ENCODE assay signal across 13 cellular contexts in genomic region chr16:24652209-24652712, GRCh38.
"Had no signal": no experiment of that assay in that cellular context is flagged by ENCODE, and none has a peak within 500 bp of the region (broad histone marks: within the 10 kb centered on the region; RNA-seq: fewer than 3 reads in every experiment).

No MANE protein-coding gene starts in this region.

- ATAC-seq: activated naive CD8-positive, alpha-beta T cell treated with anti-CD3 and anti-CD28 coated beads, Interleukin-2, amount 50 U/mL, for 24 hours; stimulated activated naive CD8-positive, alpha-beta T cell treated with anti-CD3 and anti-CD28 coated beads, Interleukin-15, Interleukin-2, amounts not matched to agents 100 U/mL and 50 U/mL, for 24 hours had no signal

- H3K4me3 ChIP-seq: ascending aorta, coronary artery, left ventricle myocardium inferior, ovary, suprapubic skin had no signal

- H3K27ac ChIP-seq: ascending aorta, coronary artery, left ventricle myocardium inferior, ovary, suprapubic skin had no signal

- H3K9me3 ChIP-seq: ascending aorta, left ventricle myocardium inferior, ovary, suprapubic skin had no signal

- H3K27me3 ChIP-seq: ascending aorta, ovary had no signal

- DNase-seq: activated CD4-positive, alpha-beta memory T cell treated with anti-CD3 and anti-CD28 coated beads for 36 hours; activated CD8-positive, alpha-beta memory T cell treated with anti-CD3 and anti-CD28 coated beads, Interleukin-2, amount 50 U/mL, for 4 hours; activated naive CD4-positive, alpha-beta T cell treated with Interleukin-2 at 50 U/mL for 16 hours; activated naive CD8-positive, alpha-beta T cell treated with anti-CD3 and anti-CD28 coated beads, Interleukin-2, amount 50 U/mL, for 24 hours; effector CD4-positive, alpha-beta T cell; left ventricle myocardium inferior; ovary; stimulated activated CD4-positive, alpha-beta T cell treated with anti-CD3 and anti-CD28 coated beads, Interleukin-2, amount 100 ng/mL, for 48 hours; stimulated activated naive CD8-positive, alpha-beta T cell treated with anti-CD3 and anti-CD28 coated beads, Interleukin-15, Interleukin-2, amounts not matched to agents 100 U/mL and 50 U/mL, for 24 hours; T-helper 9 cell had no signal

- H3K36me3 ChIP-seq: ascending aorta, left ventricle myocardium inferior, ovary, suprapubic skin had no signal

- H3K4me1 ChIP-seq: ascending aorta, left ventricle myocardium inferior, suprapubic skin had no signal
